In genomic region chr5:14323466-14323865, GRCh38 we compare ENCODE assay signal across 22 cellular contexts.
"Had no signal": no experiment of that assay in that cellular context is flagged by ENCODE, and none has a peak within 500 bp of the region (broad histone marks: within the 10 kb centered on the region; RNA-seq: fewer than 3 reads in every experiment).

No MANE protein-coding gene starts in this region.

- H3K27me3 ChIP-seq: adrenal gland, ascending aorta, right lobe of liver, transverse colon had no signal

- H3K4me1 Mint-ChIP-seq: activated T-helper 17 cell treated with anti-CD3 and anti-CD28 coated beads, Interleukin-2, amount 50 U/mL, for 72 hours; immature natural killer cell had no signal

- H3K4me3 ChIP-seq: adrenal gland, ascending aorta, left ventricle myocardium inferior, right lobe of liver, skin epidermis, transverse colon had no signal

- H3K27me3 Mint-ChIP-seq: activated T-cell treated with anti-CD3 and anti-CD28 coated beads, Interleukin-2, amount 50 U/mL, for 24 hours; stimulated activated memory B cell treated with anti-CD40 and anti-IgM and Interleukin-4, amounts not matched to agents 10 μg/mL and 1 μg/mL and 100 μg/mL, for 72 hours had no signal

- DNase-seq: activated CD4-positive, alpha-beta T cell treated with anti-CD3 and anti-CD28 coated beads, Interleukin-2, amount 50 U/mL, for 4 hours; activated CD8-positive, alpha-beta memory T cell treated with anti-CD3 and anti-CD28 coated beads for 24 hours; activated CD8-positive, alpha-beta memory T cell treated with anti-CD3 and anti-CD28 coated beads, Interleukin-2, amount 50 U/mL, for 4 hours; activated T-cell treated with anti-CD3 and anti-CD28 coated beads, Interleukin-2, amount 50 U/mL, for 24 hours; adrenal gland; erythroblast; foreskin fibroblast; immature natural killer cell; left ventricle myocardium inferior; occipital lobe; posterior cingulate gyrus; right lobe of liver; stimulated activated CD4-positive, alpha-beta T cell treated with anti-CD3 and anti-CD28 coated beads, Interleukin-2, amount 100 ng/mL, for 24 hours; T-helper 9 cell; transverse colon had no signal

- H3K4me1 ChIP-seq: adrenal gland, ascending aorta, right lobe of liver, transverse colon had no signal

- H3K4me3 Mint-ChIP-seq: activated T-cell treated with anti-CD3 and anti-CD28 coated beads, Interleukin-2, amount 50 U/mL, for 24 hours; activated T-helper 17 cell treated with anti-CD3 and anti-CD28 coated beads, Interleukin-2, amount 50 U/mL, for 72 hours; immature natural killer cell; nephron; stimulated activated memory B cell treated with anti-CD40 and anti-IgM and Interleukin-4, amounts not matched to agents 10 μg/mL and 1 μg/mL and 100 μg/mL, for 72 hours; WTC11 had no signal

- H3K9me3 Mint-ChIP-seq: immature natural killer cell had no signal

- H3K27ac Mint-ChIP-seq: activated naive CD4-positive, alpha-beta T cell treated with anti-CD3 and anti-CD28 coated beads, Interleukin-2, amount 50 U/mL, for 72 hours; activated T-cell treated with anti-CD3 and anti-CD28 coated beads, Interleukin-2, amount 50 U/mL, for 24 hours; activated T-helper 17 cell treated with anti-CD3 and anti-CD28 coated beads, Interleukin-2, amount 50 U/mL, for 72 hours; immature natural killer cell; nephron; stimulated activated memory B cell treated with anti-CD40 and anti-IgM and Interleukin-4, amounts not matched to agents 10 μg/mL and 1 μg/mL and 100 μg/mL, for 72 hours; WTC11 had no signal

- H3K36me3 ChIP-seq: adrenal gland had no signal

- H3K9me3 ChIP-seq: adrenal gland, ascending aorta, left ventricle myocardium inferior, right lobe of liver, transverse colon had no signal

- H3K27ac ChIP-seq: adrenal gland, ascending aorta, left ventricle myocardium inferior, right lobe of liver, skin epidermis, transverse colon had no signal
